Comparison of ENCODE assay signal across 15 cellular contexts in genomic region chr14:90159147-90159546, GRCh38.
DNase-seq lines count a peak whose midpoint lies in the region; ATAC-seq and TF ChIP-seq lines count a peak whose summit lies in the region.
"Had no signal": no experiment of that assay in that cellular context is flagged by ENCODE, and none has a peak within 500 bp of the region (broad histone marks: within the 10 kb centered on the region; RNA-seq: fewer than 3 reads in every experiment).

No MANE protein-coding gene starts in this region.

- H3K27me3 ChIP-seq in BE2C = no peaks in the 10 kb centered on the region
- H3K27me3 ChIP-seq in adrenal gland = no peaks in the 10 kb centered on the region
- peaks cover 0 to 6% (median 0%) of the 10 kb centered on the region in 4 donors for H3K27me3 ChIP-seq in esophagus squamous epithelium
- H3K27me3 ChIP-seq: Peyer's patch had no signal

- ATAC-seq in HG03432 (IDR thresholded peaks at IDR 0.05; ENCODE audit: unreplicated experiment) (no peak), HG03108 (IDR thresholded peaks at IDR 0.05; ENCODE audit: unreplicated experiment) (no peak)

- H3K27ac ChIP-seq in adrenal gland (peak overlapping the region in 1 of 5 donors; percentile 44), esophagus squamous epithelium (no peak overlapping the region)
- H3K27ac ChIP-seq: Peyer's patch had no signal

- H3K9me3 ChIP-seq in BE2C (no peaks in the 10 kb centered on the region), adrenal gland (replicated peaks in 1 of 3) (no peaks in the 10 kb centered on the region), esophagus squamous epithelium (no peaks in the 10 kb centered on the region)
- H3K9me3 ChIP-seq: Peyer's patch had no signal

- intact Hi-C loops in adrenal gland (cut with DNase I) = no loop called here
- intact Hi-C loops in esophagus squamous epithelium (cut with DNase I) = no loop called here

- H3K4me3 ChIP-seq in BE2C (ENCODE audit: low read depth, low read length) = no peak overlapping the region
- no peak overlapping the region for H3K4me3 ChIP-seq in adrenal gland
- H3K4me3 ChIP-seq in esophagus squamous epithelium = no peak overlapping the region
- H3K4me3 ChIP-seq: Peyer's patch had no signal

- DNase-seq in BE2C (peak; percentile 94), M059J (ENCODE audit: low read depth) (peak; percentile 3), adrenal gland (peak; percentile 1 to 87 (median 22)), islet precursor cell (peak; percentile 91), esophagus squamous epithelium (lab: John Stamatoyannopoulos, UW) (no peak), cerebellar nuclear complex (lab: John Stamatoyannopoulos, UW) (no peak)
- DNase-seq: AML-193; CD4-positive, CD25-positive, alpha-beta regulatory T cell; DMS79; Karpas-422; NCI-H774; Peyer's patch; SHP77 treated with DMSO at 0.1 percent for 48 hours had no signal

- H3K36me3 ChIP-seq in BE2C = no peaks in the 10 kb centered on the region
- H3K36me3 ChIP-seq in adrenal gland (replicated peaks in 1 of 2) = no peaks in the 10 kb centered on the region
- H3K36me3 ChIP-seq in esophagus squamous epithelium = no peaks in the 10 kb centered on the region
- H3K36me3 ChIP-seq: Peyer's patch had no signal

- TF ChIP-seq POLR2A in adrenal gland (IDR thresholded peaks at IDR 0.05) (no peak), esophagus squamous epithelium (IDR thresholded peaks at IDR 0.05) (no peak)

- 27 to 43% (median 42%) methylated on average over 3 of the region's 3 CpGs for WGBS in adrenal gland, 4 donors
- WGBS in esophagus squamous epithelium, 2 donors = 29 to 36% methylated on average over 3 of the region's 3 CpGs

- H3K4me1 ChIP-seq in BE2C (peaks cover 29% of the 10 kb centered on the region), adrenal gland (replicated peaks in 1 of 2) (no peaks in the 10 kb centered on the region), esophagus squamous epithelium (no peaks in the 10 kb centered on the region)
- H3K4me1 ChIP-seq: Peyer's patch had no signal

- TF ChIP-seq CTCF in BE2C (IDR thresholded peaks at IDR 0.05; ENCODE audit: low read depth, low read length) (no peak), adrenal gland (IDR thresholded peaks at IDR 0.05) (no peak), esophagus squamous epithelium (IDR thresholded peaks at IDR 0.05) (no peak)

Comparison
In these comparisons a context has a peak if more than half of its experiments do, and no peak if none do; other contexts are left out.
1. DNase-seq: peak in BE2C (single experiment), M059J (single experiment), adrenal gland (7 of 7) and islet precursor cell (single experiment); none in esophagus squamous epithelium (single experiment) and cerebellar nuclear complex (0 of 2).